In the genomic region with DNA sequence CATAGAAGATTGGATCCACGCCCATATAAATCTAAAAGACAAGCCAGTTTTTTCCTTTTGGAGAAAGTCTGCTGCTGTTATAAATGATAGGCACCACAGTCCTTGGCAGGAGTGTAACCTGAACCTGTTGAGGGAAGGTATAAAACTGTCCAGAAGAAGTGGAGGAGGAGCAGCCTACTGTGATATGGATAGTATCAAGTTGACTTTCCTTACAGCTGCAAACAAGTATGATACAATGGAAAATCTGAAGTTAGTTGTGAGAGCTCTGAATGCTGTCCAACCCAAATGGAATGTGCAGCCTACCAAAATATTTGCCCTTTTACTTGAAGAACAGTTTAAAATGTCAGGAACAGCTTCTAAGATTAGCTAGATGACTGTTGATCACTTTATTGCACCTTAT, we compare ENCODE assay signal across 13 cellular contexts.
"Had no signal": no experiment of that assay in that cellular context is flagged by ENCODE, and none has a peak within 500 bp of the region (broad histone marks: within the 10 kb centered on the region; RNA-seq: fewer than 3 reads in every experiment).

No MANE protein-coding gene starts in this region.

- H3K9me3 ChIP-seq: esophagus squamous epithelium, gastrocnemius medialis, psoas muscle, stomach, uterus had no signal

- DNase-seq: activated CD4-positive, alpha-beta T cell treated with anti-CD3 and anti-CD28 coated beads, Interleukin-2, amount 50 U/mL, for 4 hours; activated CD4-positive, CD25-positive, alpha-beta regulatory T cell treated with anti-CD3 and anti-CD28 coated beads, Interleukin-2, amount 50 U/mL, for 72 hours; activated naive CD4-positive, alpha-beta T cell treated with anti-CD3 and anti-CD28 coated beads, Interleukin-2, amount 50 U/mL, for 16 hours; activated T-cell treated with anti-CD3 and anti-CD28 coated beads, Interleukin-2, amount 50 U/mL, for 1 hour; amniotic stem cell; esophagus squamous epithelium; gastrocnemius medialis; mammary epithelial cell; naive thymus-derived CD8-positive, alpha-beta T cell; psoas muscle; stimulated activated CD4-positive, alpha-beta T cell treated with anti-CD3 and anti-CD28 coated beads, Interleukin-4, amount 100 ng/mL, for 4 hours; stomach had no signal

- H3K27ac Mint-ChIP-seq: naive thymus-derived CD8-positive, alpha-beta T cell had no signal

- H3K36me3 Mint-ChIP-seq: naive thymus-derived CD8-positive, alpha-beta T cell had no signal

- H3K36me3 ChIP-seq: esophagus squamous epithelium, gastrocnemius medialis, stomach, uterus had no signal

- H3K4me1 ChIP-seq: esophagus squamous epithelium, gastrocnemius medialis, psoas muscle, uterus had no signal

- H3K4me3 ChIP-seq: esophagus squamous epithelium, gastrocnemius medialis, psoas muscle, stomach, uterus had no signal

- H3K27ac ChIP-seq: esophagus squamous epithelium, gastrocnemius medialis, psoas muscle, stomach had no signal

- H3K4me3 Mint-ChIP-seq: naive thymus-derived CD8-positive, alpha-beta T cell had no signal

- ATAC-seq: gastrocnemius medialis; naive thymus-derived CD8-positive, alpha-beta T cell; psoas muscle had no signal

- H3K27me3 ChIP-seq: esophagus squamous epithelium, gastrocnemius medialis, stomach, uterus had no signal

- H3K4me1 Mint-ChIP-seq: naive thymus-derived CD8-positive, alpha-beta T cell had no signal
